Comparison of ENCODE assay signal across 8 cellular contexts in the genomic region with DNA sequence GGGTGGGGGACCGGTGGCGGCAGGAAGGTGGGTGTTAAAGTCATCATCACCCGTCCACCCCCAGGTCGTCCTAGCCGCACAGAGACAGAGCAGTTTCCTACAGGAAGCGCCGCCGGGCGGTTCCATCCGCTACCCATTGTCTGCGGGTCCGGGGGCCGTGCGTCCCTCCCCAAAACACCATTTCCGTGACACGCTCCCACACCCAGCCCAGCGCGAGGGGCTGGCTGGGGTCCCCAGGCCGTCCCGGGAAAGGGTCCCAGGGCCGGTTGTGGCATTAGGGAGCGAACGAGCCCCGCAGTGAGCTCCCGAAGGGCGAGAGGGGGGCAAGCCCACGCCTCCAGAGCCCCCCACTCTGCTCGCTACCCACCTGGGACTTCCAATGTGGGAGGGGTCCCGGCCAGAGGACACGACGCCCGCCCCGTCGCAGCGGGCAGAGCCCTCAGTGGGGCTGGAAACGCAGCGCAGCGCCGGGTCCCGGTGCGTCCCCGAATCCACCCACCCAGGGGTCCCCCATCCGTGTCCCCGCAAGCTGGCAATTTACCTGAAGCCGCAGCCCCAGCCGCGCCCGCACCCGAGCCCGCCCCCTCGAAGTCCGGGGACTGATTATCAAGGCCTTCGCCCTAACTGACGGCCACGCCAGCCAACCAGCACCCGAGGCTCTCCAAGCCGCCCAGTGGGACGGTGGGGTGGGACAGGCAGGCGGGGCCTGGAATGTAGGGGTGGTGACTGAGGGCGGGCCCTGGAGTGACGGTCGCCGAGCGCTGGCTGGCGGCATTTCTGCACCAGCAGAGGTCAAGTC. TPM values are rescaled to one million over a fixed set of nuclear protein-coding genes. Genes with fewer than 3 reads are reported as not detected.
DNase-seq lines count a peak whose midpoint lies in the region; ATAC-seq, FAIRE-seq and TF ChIP-seq lines count a peak whose summit lies in the region.

A gene (minus strand): TSS at position 579 of the 799 bp plus-strand sequence. CDS start 5,434 bp downstream, outside the sequence.

- POLR2A ChIA-PET in activated CD4-positive, alpha-beta T cell treated with anti-CD3 and anti-CD28 coated beads, Interleukin-2, amount 10 ng/mL, durations not matched to agents 7 days and 5 days (lab: Charles Lee): no interaction called here

- DNase-seq in GM18507 (ENCODE audit: extremely low spot score, insufficient read length, low read depth) (peak; percentile 97), NCI-H345 (lab: John Stamatoyannopoulos, UW) (peak; percentile 95), coronary artery (ENCODE audit: low spot score) (peak; percentile 97)
- peak; percentile 93 for DNase-seq in activated CD4-positive, alpha-beta T cell treated with anti-CD3 and anti-CD28 coated beads, Interleukin-2, amount 10 ng/mL, durations not matched to agents 7 days and 5 days
- DNase-seq in stimulated activated CD4-positive, alpha-beta T cell treated with anti-CD3 and anti-CD28 coated beads, Interleukin-1b, Interleukin-23, amount 100 ng/mL, for 1 hour (ENCODE audit: low read depth in 2 of 2): peak; percentile 80 to 84

- H3K27ac ChIP-seq in coronary artery (peak within 1 kb of the TSS; percentile 63 to 87), layer of hippocampus (ENCODE audit: low read depth, low read length) (peak within 1 kb of the TSS; percentile 52)

- H3K9me3 Mint-ChIP-seq in activated CD4-positive, alpha-beta T cell treated with anti-CD3 and anti-CD28 coated beads, Interleukin-2, amount 10 ng/mL, durations not matched to agents 7 days and 5 days: no peaks in the 10 kb centered on the region

- TF ChIP-seq CTCF in coronary artery (IDR thresholded peaks at IDR 0.05): no peak

- H3K4me3 Mint-ChIP-seq in activated CD4-positive, alpha-beta T cell treated with anti-CD3 and anti-CD28 coated beads, Interleukin-2, amount 10 ng/mL, durations not matched to agents 7 days and 5 days: peak within 1 kb of the TSS; percentile 75

- CTCF ChIA-PET in activated CD4-positive, alpha-beta T cell treated with anti-CD3 and anti-CD28 coated beads, Interleukin-2, amount 10 ng/mL, durations not matched to agents 7 days and 5 days (lab: Charles Lee): interaction anchor here (4.7 kb wide), 1 partner anchor 11 kb away, joined by 38 read pairs; no protein-coding TSS in a partner anchor

- H3K4me1 Mint-ChIP-seq in activated CD4-positive, alpha-beta T cell treated with anti-CD3 and anti-CD28 coated beads, Interleukin-2, amount 10 ng/mL, durations not matched to agents 7 days and 5 days: peaks cover 13% of the 10 kb centered on the region

- H3K36me3 Mint-ChIP-seq in activated CD4-positive, alpha-beta T cell treated with anti-CD3 and anti-CD28 coated beads, Interleukin-2, amount 10 ng/mL, durations not matched to agents 7 days and 5 days (ENCODE audit: low read depth): no peaks in the 10 kb centered on the region

- peak within 1 kb of the TSS; percentile 76 for H3K4me3 ChIP-seq in coronary artery

- ATAC-seq in HG03095 (IDR thresholded peaks at IDR 0.05; ENCODE audit: unreplicated experiment) (peak; percentile 96), HG02970 (IDR thresholded peaks at IDR 0.05; ENCODE audit: low FRiP score, unreplicated experiment) (no peak)

- H3K27me3 Mint-ChIP-seq in activated CD4-positive, alpha-beta T cell treated with anti-CD3 and anti-CD28 coated beads, Interleukin-2, amount 10 ng/mL, durations not matched to agents 7 days and 5 days: peaks cover 31% of the 10 kb centered on the region

- H3K27me3 ChIP-seq in layer of hippocampus (ENCODE audit: control insufficient read depth, insufficient read depth, low read length): peaks cover 11% of the 10 kb centered on the region

- FAIRE-seq in GM18507 (lab: Jason Lieb, UNC): peak; percentile 85

- peak within 1 kb of the TSS; percentile 84 for H3K27ac Mint-ChIP-seq in activated CD4-positive, alpha-beta T cell treated with anti-CD3 and anti-CD28 coated beads, Interleukin-2, amount 10 ng/mL, durations not matched to agents 7 days and 5 days

RNA-seq across cellular contexts. Expression of the gene that starts here (rescaled TPM):
- total RNA-seq in activated CD4-positive, alpha-beta T cell treated with anti-CD3 and anti-CD28 coated beads, Interleukin-2, amount 10 ng/mL, durations not matched to agents 7 days and 5 days: 1 to 10 TPM; 1.3 to 2.7 TPM
